In the genomic region with DNA sequence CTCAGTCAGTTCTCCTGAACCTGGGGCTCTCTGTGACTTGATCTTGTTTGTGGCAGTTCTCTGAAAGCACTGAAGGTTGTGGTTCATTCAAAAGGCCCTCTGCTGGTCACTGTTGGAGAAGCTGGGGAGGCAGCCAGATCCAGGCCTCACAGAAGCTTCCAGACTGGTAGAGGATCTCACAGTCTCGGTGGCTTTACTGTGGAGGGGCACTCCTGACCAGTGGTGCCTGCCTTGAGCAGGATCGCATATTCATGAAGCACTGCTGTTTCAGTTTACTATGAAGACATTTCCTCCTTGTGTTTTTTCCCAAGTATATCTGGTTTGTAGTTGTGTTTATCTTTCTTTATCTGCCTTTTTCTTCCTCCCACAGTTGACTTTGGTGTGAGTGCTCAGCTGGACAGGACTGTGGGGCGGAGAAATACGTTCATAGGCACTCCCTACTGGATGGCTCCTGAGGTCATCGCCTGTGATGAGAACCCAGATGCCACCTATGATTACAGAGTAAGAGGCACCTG, we compare ENCODE assay signal across 8 cellular contexts.
DNase-seq lines count a peak whose midpoint lies in the region; ATAC-seq and TF ChIP-seq lines count a peak whose summit lies in the region.

No MANE protein-coding gene starts in this region.

- H3K27ac ChIP-seq in endodermal cell (ENCODE audit: low read depth, low read length), result peak overlapping the region; percentile 15

- H3K27me3 ChIP-seq in endodermal cell (ENCODE audit: control insufficient read depth, insufficient read depth, low read length, poor library complexity, severe bottlenecking), result no peaks in the 10 kb centered on the region
- no peaks in the 10 kb centered on the region for H3K27me3 ChIP-seq in mucosa of stomach (ENCODE audit: control insufficient read depth, insufficient read depth, low read length)

- H3K4me1 Mint-ChIP-seq in activated CD8-positive, alpha-beta memory T cell treated with anti-CD3 and anti-CD28 coated beads, Interleukin-2, amount 10 ng/mL, durations not matched to agents 7 days and 5 days, result peaks cover 51% of the 10 kb centered on the region
- peaks cover 4% of the 10 kb centered on the region for H3K4me1 Mint-ChIP-seq in endodermal cell

- H3K36me3 Mint-ChIP-seq in activated CD8-positive, alpha-beta memory T cell treated with anti-CD3 and anti-CD28 coated beads, Interleukin-2, amount 10 ng/mL, durations not matched to agents 7 days and 5 days, result peaks cover 27% of the 10 kb centered on the region
- H3K36me3 Mint-ChIP-seq in endodermal cell (ENCODE audit: low read depth), result peaks cover 53% of the 10 kb centered on the region

- CTCF ChIA-PET in activated CD8-positive, alpha-beta memory T cell treated with anti-CD3 and anti-CD28 coated beads, Interleukin-2, amount 10 ng/mL, durations not matched to agents 7 days and 5 days (lab: Charles Lee), result interaction anchor here (0.5 to 5.2 kb wide), 19 partner anchors 9 to 822 kb away, joined by 3 to 36 read pairs (median 4); no protein-coding TSS in a partner anchor

- H3K4me1 ChIP-seq in endodermal cell (ENCODE audit: control insufficient read depth, insufficient read depth, low read length), result no peaks in the 10 kb centered on the region
- peaks cover 34% of the 10 kb centered on the region for H3K4me1 ChIP-seq in mucosa of stomach (ENCODE audit: control insufficient read depth, insufficient read depth, low read length)

- peak overlapping the region; percentile 54 for H3K27ac Mint-ChIP-seq in activated CD8-positive, alpha-beta memory T cell treated with anti-CD3 and anti-CD28 coated beads, Interleukin-2, amount 10 ng/mL, durations not matched to agents 7 days and 5 days
- H3K27ac Mint-ChIP-seq in endodermal cell, result peak overlapping the region; percentile 44

- in situ Hi-C loops in ACHN (cut with HindIII; ENCODE audit: low pct_ligation_motif_present, low pct_unique_long_range_greater_than_20kb, low sequenced_read_pairs), result no loop called here

- no peaks in the 10 kb centered on the region for H3K27me3 Mint-ChIP-seq in activated CD8-positive, alpha-beta memory T cell treated with anti-CD3 and anti-CD28 coated beads, Interleukin-2, amount 10 ng/mL, durations not matched to agents 7 days and 5 days
- no peaks in the 10 kb centered on the region for H3K27me3 Mint-ChIP-seq in endodermal cell (ENCODE audit: insufficient read depth)

- H3K4me3 Mint-ChIP-seq in activated CD8-positive, alpha-beta memory T cell treated with anti-CD3 and anti-CD28 coated beads, Interleukin-2, amount 10 ng/mL, durations not matched to agents 7 days and 5 days, result no peak overlapping the region
- H3K4me3 Mint-ChIP-seq in endodermal cell, result no peak overlapping the region

- H3K9me3 ChIP-seq in endodermal cell (ENCODE audit: control insufficient read depth, low read length) (no peaks in the 10 kb centered on the region), mucosa of stomach (ENCODE audit: control insufficient read depth, low read length) (no peaks in the 10 kb centered on the region)

- H3K36me3 ChIP-seq in endodermal cell (ENCODE audit: control insufficient read depth, insufficient read depth, low read length), result peaks cover 90% of the 10 kb centered on the region
- H3K36me3 ChIP-seq in mucosa of stomach (ENCODE audit: control insufficient read depth, insufficient read depth, low read length), result no peaks in the 10 kb centered on the region

- H3K9ac ChIP-seq in endodermal cell (ENCODE audit: extremely low read depth, low read length, poor library complexity, severe bottlenecking) (no peak overlapping the region), mucosa of stomach (ENCODE audit: low read length) (peak overlapping the region; percentile 16)

- ATAC-seq in GM18498 (IDR thresholded peaks at IDR 0.05; ENCODE audit: unreplicated experiment), result peak; percentile 77
- peak; percentile 73 for ATAC-seq in HG03095 (IDR thresholded peaks at IDR 0.05; ENCODE audit: unreplicated experiment)
- peak; percentile 82 for ATAC-seq in activated CD8-positive, alpha-beta memory T cell treated with anti-CD3 and anti-CD28 coated beads, Interleukin-2, amount 10 ng/mL, durations not matched to agents 7 days and 5 days

- TF ChIP-seq CTCF in endodermal cell (conservative IDR thresholded peaks at IDR 0.05), result peak; percentile 86

- no peaks in the 10 kb centered on the region for H3K9me3 Mint-ChIP-seq in activated CD8-positive, alpha-beta memory T cell treated with anti-CD3 and anti-CD28 coated beads, Interleukin-2, amount 10 ng/mL, durations not matched to agents 7 days and 5 days (ENCODE audit: low read depth)
- no peaks in the 10 kb centered on the region for H3K9me3 Mint-ChIP-seq in endodermal cell

- no peak overlapping the region for H3K4me3 ChIP-seq in endodermal cell (ENCODE audit: low read length)
- H3K4me3 ChIP-seq in mucosa of stomach (ENCODE audit: low read length), result no peak overlapping the region

- DNase-seq in ACHN (peak; percentile 80), NCI-H774 (lab: John Stamatoyannopoulos, UW) (peak; percentile 34), endodermal cell (peak; percentile 91)
- peak; percentile 76 for DNase-seq in activated CD8-positive, alpha-beta memory T cell treated with anti-CD3 and anti-CD28 coated beads, Interleukin-2, amount 10 ng/mL, durations not matched to agents 7 days and 5 days
- peak; percentile 36 to 46 for DNase-seq in stimulated activated CD8-positive, alpha-beta memory T cell treated with anti-CD3 and anti-CD28 coated beads, Interleukin-7, amount 100 ng/mL, for 4 hours (ENCODE audit: low read depth in 2 of 2)

- 88 to 91% methylated on average over 5 of the region's 5 CpGs for WGBS in endodermal cell (ENCODE audit: insufficient coverage in 1 of 2, insufficient read length in 1 of 2), 2 experiments

Comparison
In these comparisons a context has a peak if more than half of its experiments do, and no peak if none do; other contexts are left out.
1. DNase-seq: peak in every context shown above with its lines; median percentile 91 in endodermal cell; 80 in ACHN; 76 in activated CD8-positive, alpha-beta memory T cell treated with anti-CD3 and anti-CD28 coated beads, Interleukin-2, amount 10 ng/mL, durations not matched to agents 7 days and 5 days; 41 in stimulated activated CD8-positive, alpha-beta memory T cell treated with anti-CD3 and anti-CD28 coated beads, Interleukin-7, amount 100 ng/mL, for 4 hours; 34 in NCI-H774.